Comparison of ENCODE assay signal across 18 cellular contexts in genomic region chr1:117611894-117612481, GRCh38. TPM values are rescaled to one million over a fixed set of nuclear protein-coding genes. Genes with fewer than 3 reads are reported as not detected.
DNase-seq lines count a peak whose midpoint lies in the region; ATAC-seq, FAIRE-seq and TF ChIP-seq lines count a peak whose summit lies in the region.
"Had no signal": no experiment of that assay in that cellular context is flagged by ENCODE, and none has a peak within 500 bp of the region (broad histone marks: within the 10 kb centered on the region; RNA-seq: fewer than 3 reads in every experiment).

No MANE protein-coding gene starts in this region.

- TF ChIP-seq CTCF in HEK293 (tag by site-specific recombination; IDR thresholded peaks at IDR 0.05), result no peak
- no peak for TF ChIP-seq CTCF in fibroblast of villous mesenchyme (IDR thresholded peaks at IDR 0.05; ENCODE audit: insufficient read depth, low read depth, low read length)

- peaks cover 7% of the 10 kb centered on the region for H3K36me3 Mint-ChIP-seq in T-helper 17 cell (ENCODE audit: low read depth)
- H3K36me3 Mint-ChIP-seq: mesothelial cell of epicardium had no signal

- H3K27ac Mint-ChIP-seq in T-helper 17 cell, result peak overlapping the region; percentile 85
- no peak overlapping the region for H3K27ac Mint-ChIP-seq in stimulated activated naive CD8-positive, alpha-beta T cell treated with anti-CD3 and anti-CD28 coated beads, Interleukin-15, amount 100 ng/mL, for 72 hours
- H3K27ac Mint-ChIP-seq: activated CD8-positive, alpha-beta T cell treated with anti-CD3 and anti-CD28 coated beads, Interleukin-2, amount 10 ng/mL, durations not matched to agents 7 days and 5 days; mesothelial cell of epicardium; stimulated activated naive CD8-positive, alpha-beta T cell treated with anti-CD3 and anti-CD28 coated beads, Interleukin-15, Interleukin-2, amounts not matched to agents 100 ng/mL and 50 ng/mL, for 24 hours had no signal

- no peaks in the 10 kb centered on the region for H3K36me3 ChIP-seq in HEK293 (ENCODE audit: control insufficient read depth in 2 of 2, insufficient read depth in 1 of 2, low read length in 2 of 2)
- no peaks in the 10 kb centered on the region for H3K36me3 ChIP-seq in small intestine (ENCODE audit: control insufficient read depth in 2 of 2, insufficient read depth in 2 of 2, low read length in 2 of 2)
- H3K36me3 ChIP-seq: heart left ventricle, SJSA1 had no signal

- POLR2A ChIA-PET in HEK293 (lab: Yijun Ruan, JAX), result interaction anchor here (1.2 kb wide), 1 partner anchor 13 kb away, joined by 3 read pairs; no protein-coding TSS in a partner anchor

- CTCF ChIA-PET in HEK293 (lab: Yijun Ruan, JAX), result interaction anchor here (0.5 to 1.4 kb wide), 6 partner anchors 9 to 328 kb away, joined by 3 to 7 read pairs (median 3); no protein-coding TSS in a partner anchor

- peak overlapping the region; percentile 45 for H3K4me3 Mint-ChIP-seq in T-helper 17 cell
- H3K4me3 Mint-ChIP-seq in stimulated activated naive CD8-positive, alpha-beta T cell treated with anti-CD3 and anti-CD28 coated beads, Interleukin-15, amount 100 ng/mL, for 72 hours, result no peak overlapping the region
- H3K4me3 Mint-ChIP-seq: activated CD8-positive, alpha-beta T cell treated with anti-CD3 and anti-CD28 coated beads, Interleukin-2, amount 10 ng/mL, durations not matched to agents 7 days and 5 days; mesothelial cell of epicardium; stimulated activated naive CD8-positive, alpha-beta T cell treated with anti-CD3 and anti-CD28 coated beads, Interleukin-15, Interleukin-2, amounts not matched to agents 100 ng/mL and 50 ng/mL, for 24 hours had no signal

- H3K27me3 ChIP-seq in small intestine (ENCODE audit: control insufficient read depth in 2 of 2, insufficient read depth in 2 of 2, low read length in 2 of 2), result no peaks in the 10 kb centered on the region
- H3K27me3 ChIP-seq: heart left ventricle, SJSA1 had no signal

- no peak for DNase-seq in T-helper 17 cell
- DNase-seq in fibroblast of villous mesenchyme (ENCODE audit: low read depth), result peak; percentile 24
- no peak for DNase-seq in small intestine
- no peak for DNase-seq in stimulated activated naive CD4-positive, alpha-beta T cell (lab: John Stamatoyannopoulos, UW)
- no peak for DNase-seq in stimulated activated naive CD8-positive, alpha-beta T cell treated with anti-CD3 and anti-CD28 coated beads, Interleukin-15, amount 100 ng/mL, for 72 hours
- no peak for DNase-seq in 8988T
- DNase-seq: activated CD8-positive, alpha-beta T cell treated with anti-CD3 and anti-CD28 coated beads, Interleukin-2, amount 10 ng/mL, durations not matched to agents 7 days and 5 days; Calu3; cerebellar nuclear complex; heart left ventricle; kidney; NCI-H446 had no signal

- FAIRE-seq in small intestine (lab: Jason Lieb, UNC), result no peak
- FAIRE-seq: kidney had no signal

- no peaks in the 10 kb centered on the region for H3K27me3 Mint-ChIP-seq in T-helper 17 cell
- peaks cover 69% of the 10 kb centered on the region for H3K27me3 Mint-ChIP-seq in stimulated activated naive CD8-positive, alpha-beta T cell treated with anti-CD3 and anti-CD28 coated beads, Interleukin-15, amount 100 ng/mL, for 72 hours
- H3K27me3 Mint-ChIP-seq: stimulated activated naive CD8-positive, alpha-beta T cell treated with anti-CD3 and anti-CD28 coated beads, Interleukin-15, Interleukin-2, amounts not matched to agents 100 ng/mL and 50 ng/mL, for 24 hours had no signal

- no peaks in the 10 kb centered on the region for H3K9me3 Mint-ChIP-seq in stimulated activated naive CD8-positive, alpha-beta T cell treated with anti-CD3 and anti-CD28 coated beads, Interleukin-15, amount 100 ng/mL, for 72 hours
- H3K9me3 Mint-ChIP-seq: mesothelial cell of epicardium; stimulated activated naive CD8-positive, alpha-beta T cell treated with anti-CD3 and anti-CD28 coated beads, Interleukin-15, Interleukin-2, amounts not matched to agents 100 ng/mL and 50 ng/mL, for 24 hours had no signal

- H3K9me3 ChIP-seq in HEK293 (ENCODE audit: control insufficient read depth, insufficient read depth, low read depth, low read length), result no peaks in the 10 kb centered on the region
- H3K9me3 ChIP-seq in T-helper 17 cell (ENCODE audit: control insufficient read depth, low read length, poor library complexity, severe bottlenecking), result no peaks in the 10 kb centered on the region
- no peaks in the 10 kb centered on the region for H3K9me3 ChIP-seq in small intestine (ENCODE audit: control insufficient read depth, low read depth)
- H3K9me3 ChIP-seq: heart left ventricle, SJSA1 had no signal

- H3K4me1 ChIP-seq in HEK293 (ENCODE audit: control insufficient read depth, insufficient read depth, low read length) (peaks cover 3% of the 10 kb centered on the region; the same call in 1 of the 2 replicates), small intestine (ENCODE audit: control insufficient read depth in 2 of 2, insufficient read depth in 1 of 2, low read depth in 1 of 2, low read length in 1 of 2) (peaks cover 8 to 9% of the 10 kb centered on the region in 2 donors)

- peaks cover 82% of the 10 kb centered on the region for H3K4me1 Mint-ChIP-seq in T-helper 17 cell
- H3K4me1 Mint-ChIP-seq in stimulated activated naive CD8-positive, alpha-beta T cell treated with anti-CD3 and anti-CD28 coated beads, Interleukin-15, amount 100 ng/mL, for 72 hours, result peaks cover 73% of the 10 kb centered on the region

- ATAC-seq in T-helper 17 cell, result no peak
- ATAC-seq in GM21528 (IDR thresholded peaks at IDR 0.05; ENCODE audit: low FRiP score, unreplicated experiment), result no peak
- ATAC-seq in stimulated activated naive CD8-positive, alpha-beta T cell treated with anti-CD3 and anti-CD28 coated beads, Interleukin-15, amount 100 ng/mL, for 72 hours, result no peak

- 38 to 59% (median 45%) methylated on average over 3 of the region's 3 CpGs for WGBS in small intestine, 3 donors

- H3K27ac ChIP-seq in HEK293 (ENCODE audit: extremely low read depth, low read depth, low read length) (no peak overlapping the region), small intestine (ENCODE audit: low read depth in 1 of 2, low read length in 1 of 2) (peak overlapping the region; percentile 24 to 28)
- H3K27ac ChIP-seq: SJSA1 had no signal

- H3K4me3 ChIP-seq in HEK293 (ENCODE audit: low read depth, low read length), result no peak overlapping the region
- no peak overlapping the region for H3K4me3 ChIP-seq in fibroblast of villous mesenchyme (ENCODE audit: low read depth, low read length)
- no peak overlapping the region for H3K4me3 ChIP-seq in small intestine (ENCODE audit: low read depth in 1 of 2, low read length in 2 of 2)
- H3K4me3 ChIP-seq: heart left ventricle, SJSA1 had no signal

TF ChIP-seq in HEK293, 187 proteins besides CTCF, POLR2A, EP300 and RAD21:
- TF ChIP-seq ZFHX2 (tag by site-specific recombination; conservative IDR thresholded peaks at IDR 0.05), result peak; percentile 53
- TF ChIP-seq TRIM28 (IDR thresholded peaks at IDR 0.05; ENCODE audit: borderline replicate concordance, low read length), result 0 out of 2 replicates have a peak, but pooled peaks have one; percentile 2
- no peak for TF ChIP-seq ZBTB21 (tag by site-specific recombination; IDR thresholded peaks at IDR 0.05)

RNA-seq across cellular contexts. Expression of gene TENT5C, which starts 6.1 kb away (rescaled TPM):
- 100 to 1,000 TPM; 129 to 173 TPM for total RNA-seq in T-helper 17 cell
- 4.3 and 6.1 TPM in 2 replicates for total RNA-seq in fibroblast of villous mesenchyme
- 1 to 10 TPM; 2.2 to 4.6 (median 3.1) TPM for polyA plus RNA-seq in small intestine
- total RNA-seq: epithelial cell of proximal tubule had no signal

Comparison
In these comparisons a context has a peak if more than half of its experiments do, and no peak if none do; other contexts are left out.
1. RNA of gene TENT5C, which starts 6.1 kb away (total RNA-seq): 129 to 173 TPM in T-helper 17 cell; 4.3 to 6.1 TPM in fibroblast of villous mesenchyme; every median in the first group is over 10 times any median in the second.